ENCODE assay signal across 9 cellular contexts in the genomic region with DNA sequence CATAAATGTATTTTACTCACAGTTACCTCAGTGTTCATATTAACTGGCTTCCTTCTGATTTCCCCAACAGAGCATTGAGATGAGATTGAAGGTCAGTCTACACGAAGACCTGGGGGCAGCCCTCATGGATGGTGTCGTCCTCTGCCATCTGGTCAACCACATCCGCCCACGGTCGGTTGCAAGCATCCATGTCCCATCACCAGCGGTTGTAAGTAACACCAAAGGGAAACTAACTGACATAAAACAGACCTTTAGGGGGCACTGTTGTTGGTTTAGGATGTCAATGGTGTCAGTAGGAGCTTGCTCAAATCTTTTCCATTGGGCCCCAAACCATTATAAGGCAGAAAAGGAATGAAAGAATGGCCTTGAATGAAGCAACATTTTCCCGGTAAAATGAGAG.
A peak's percentile ranks its signal among the peaks of the same experiment; 100 is the strongest.
DNase-seq lines count a peak whose midpoint lies in the region; ATAC-seq, FAIRE-seq and TF ChIP-seq lines count a peak whose summit lies in the region.
"Had no signal": no experiment of that assay in that cellular context is flagged by ENCODE, and none has a peak within 500 bp of the region (broad histone marks: within the 10 kb centered on the region; RNA-seq: fewer than 3 reads in every experiment).

No MANE protein-coding gene starts in this region.

- H3K79me2 ChIP-seq in GM23338 (replicated peaks; ENCODE audit: insufficient read depth) = no peaks in the 10 kb centered on the region
- no peaks in the 10 kb centered on the region for H3K79me2 ChIP-seq in HepG2 (ENCODE audit: insufficient read depth, low read length)

- peak; percentile 55 to 65 for TF ChIP-seq CTCF in GM23338 (conservative IDR thresholded peaks at IDR 0.05; ENCODE audit: low read depth in 2 of 2)
- no peak for TF ChIP-seq CTCF in HepG2 (CRISPR knock-in tag; IDR thresholded peaks at IDR 0.05)

- peak; percentile 13 for DNase-seq in EL
- peak; percentile 78 for DNase-seq in GM23338 (ENCODE audit: low spot score)
- DNase-seq in SW480 (ENCODE audit: low spot score) = peak; percentile 41
- peak; percentile 21 for DNase-seq in HepG2 (ENCODE audit: low spot score)
- no peak for DNase-seq in UCSD-AML1 (lab: John Stamatoyannopoulos, UW; ENCODE audit: unreplicated experiment)
- DNase-seq in HuH-7.5 (ENCODE audit: low spot score) = no peak
- no peak for DNase-seq in NCI-H1092 (lab: John Stamatoyannopoulos, UW)
- DNase-seq: islet precursor cell had no signal

- TF ChIP-seq POLR2A in HepG2 (IDR thresholded peaks at IDR 0.05; ENCODE audit: insufficient read depth in 1 of 2, low read depth in 2 of 2, low read length in 2 of 2) = no peak

- no peaks in the 10 kb centered on the region for H4K20me1 ChIP-seq in GM23338 (replicated peaks; ENCODE audit: insufficient read depth)
- no peaks in the 10 kb centered on the region for H4K20me1 ChIP-seq in HepG2 (ENCODE audit: insufficient read depth, low read length)

- H3K27ac Mint-ChIP-seq in GM23338 = no peak overlapping the region

- POLR2A ChIA-PET in HepG2 (lab: Yijun Ruan, JAX) = no interaction called here

- H3K4me3 ChIP-seq in GM23338 (no peak overlapping the region), HepG2 (replicated peaks in 1 of 3; ENCODE audit: insufficient read depth in 1 of 3, low read depth in 2 of 3, low read length in 3 of 3) (no peak overlapping the region)
- H3K4me3 ChIP-seq: tibial nerve had no signal

- H3K9me2 ChIP-seq in GM23338 (ENCODE audit: insufficient read depth) = no peaks in the 10 kb centered on the region

- intact Hi-C loops in HepG2 (cut with micrococcal nuclease; ENCODE audit: unreplicated experiment) = no loop called here

- H3K9me3 ChIP-seq in HepG2 (ENCODE audit: low read length) = no peaks in the 10 kb centered on the region
- H3K9me3 ChIP-seq: tibial nerve had no signal

- no peaks in the 10 kb centered on the region for H3K4me1 ChIP-seq in GM23338 (ENCODE audit: insufficient read depth)
- H3K4me1 ChIP-seq in HepG2 (ENCODE audit: insufficient read depth, low read length) = no peaks in the 10 kb centered on the region
- H3K4me1 ChIP-seq: tibial nerve had no signal

- WGBS in HepG2 (ENCODE audit: low lambda C conversion rate) = 94% methylated on average over 7 of the region's 7 CpGs

- H2AFZ ChIP-seq in GM23338 (no peak overlapping the region), HepG2 (ENCODE audit: low read length) (no peak overlapping the region)

- H3K4me1 Mint-ChIP-seq in GM23338 = no peaks in the 10 kb centered on the region

- CTCF ChIA-PET in HepG2 (lab: Yijun Ruan, JAX; ENCODE audit: low intra/inter-chr PET ratio, low total read pairs) = no interaction called here

- TF ChIP-seq EP300 in HepG2 (IDR thresholded peaks at IDR 0.05; ENCODE audit: low read depth in 2 of 2, low read length in 2 of 2) (no peak), HepG2 (CRISPR knock-in tag; IDR thresholded peaks at IDR 0.05; ENCODE audit: borderline replicate concordance) (no peak)

- H3K4me2 ChIP-seq in GM23338 = no peak overlapping the region
- no peak overlapping the region for H3K4me2 ChIP-seq in HepG2 (ENCODE audit: low read depth, low read length)

- ATAC-seq in GM23338 (peak; percentile 69), HepG2 (peak; percentile 46; the same call in 2 of the 3 replicates)

- in situ Hi-C loops in HepG2 (cut with HindIII; ENCODE audit: extremely low pct_ligation_motif_present, low pct_unique_long_range_greater_than_20kb) = no loop called here

- H3K27me3 Mint-ChIP-seq in GM23338 (ENCODE audit: insufficient read depth, low read depth, poor library complexity) = no peaks in the 10 kb centered on the region

- H3K4me3 Mint-ChIP-seq in GM23338 = no peak overlapping the region

- H3K27ac ChIP-seq in GM23338 (ENCODE audit: low read depth) (no peak overlapping the region), HepG2 (ENCODE audit: extremely low read length, insufficient read depth, low read length) (no peak overlapping the region)
- H3K27ac ChIP-seq: tibial nerve had no signal

- H3K36me3 Mint-ChIP-seq in GM23338 (ENCODE audit: low read depth) = peaks cover 26% of the 10 kb centered on the region

- H3F3A ChIP-seq in GM23338 (replicated peaks; ENCODE audit: low read depth) = no peaks in the 10 kb centered on the region

- BruUV-seq in HepG2 (replicated peaks; lab: Mats Ljungman, UMichigan) = no TSS peak

- H3K27me3 ChIP-seq in GM23338 (ENCODE audit: insufficient read depth) (no peaks in the 10 kb centered on the region), HepG2 (ENCODE audit: control insufficient read depth in 1 of 2, insufficient read depth in 2 of 2, low read length in 2 of 2) (no peaks in the 10 kb centered on the region)
- H3K27me3 ChIP-seq: tibial nerve had no signal

- H3K9me3 Mint-ChIP-seq in GM23338 = no peaks in the 10 kb centered on the region

- no peak for FAIRE-seq in HepG2 (lab: Jason Lieb, UNC)

- no peak for TF ChIP-seq RAD21 in HepG2 (CRISPR knock-in tag; IDR thresholded peaks at IDR 0.05)

- peaks cover 14% of the 10 kb centered on the region; the same call in 1 of the 2 replicates for H3K36me3 ChIP-seq in GM23338 (ENCODE audit: insufficient read depth)
- H3K36me3 ChIP-seq in HepG2 (replicated peaks in 1 of 2; ENCODE audit: control insufficient read depth in 1 of 2, insufficient read depth in 2 of 2, low read length in 2 of 2) = peaks cover 10 to 43% of the 10 kb centered on the region in 2 experiments; a peak in 4 of 5 replicates

- H3K9ac ChIP-seq in HepG2 (ENCODE audit: insufficient read depth, low read depth, low read length) = no peak overlapping the region

TF ChIP-seq in GM23338, 12 proteins besides CTCF, POLR2A, EP300 and RAD21:
- no peak for TF ChIP-seq ZNF331 (CRISPR knock-in tag; IDR thresholded peaks at IDR 0.05; ENCODE audit: low read depth)
TF ChIP-seq in GM23338: peak in this region for 0.

TF ChIP-seq in HepG2, 621 proteins besides CTCF, POLR2A, EP300 and RAD21:
- TF ChIP-seq HOXA7 (CRISPR knock-in tag; IDR thresholded peaks at IDR 0.05) = no peak
- TF ChIP-seq ZBTB8A (CRISPR knock-in tag; IDR thresholded peaks at IDR 0.05; ENCODE audit: borderline replicate concordance, low read depth) = no peak
- TF ChIP-seq, protein P1, sequence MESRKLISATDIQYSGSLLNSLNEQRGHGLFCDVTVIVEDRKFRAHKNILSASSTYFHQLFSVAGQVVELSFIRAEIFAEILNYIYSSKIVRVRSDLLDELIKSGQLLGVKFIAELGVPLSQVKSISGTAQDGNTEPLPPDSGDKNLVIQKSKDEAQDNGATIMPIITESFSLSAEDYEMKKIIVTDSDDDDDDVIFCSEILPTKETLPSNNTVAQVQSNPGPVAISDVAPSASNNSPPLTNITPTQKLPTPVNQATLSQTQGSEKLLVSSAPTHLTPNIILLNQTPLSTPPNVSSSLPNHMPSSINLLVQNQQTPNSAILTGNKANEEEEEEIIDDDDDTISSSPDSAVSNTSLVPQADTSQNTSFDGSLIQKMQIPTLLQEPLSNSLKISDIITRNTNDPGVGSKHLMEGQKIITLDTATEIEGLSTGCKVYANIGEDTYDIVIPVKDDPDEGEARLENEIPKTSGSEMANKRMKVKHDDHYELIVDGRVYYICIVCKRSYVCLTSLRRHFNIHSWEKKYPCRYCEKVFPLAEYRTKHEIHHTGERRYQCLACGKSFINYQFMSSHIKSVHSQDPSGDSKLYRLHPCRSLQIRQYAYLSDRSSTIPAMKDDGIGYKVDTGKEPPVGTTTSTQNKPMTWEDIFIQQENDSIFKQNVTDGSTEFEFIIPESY (CRISPR knock-in tag; IDR thresholded peaks at IDR 0.05) = 0 out of 2 replicates have a peak, but pooled peaks have one; percentile 19
- TF ChIP-seq, protein P2, sequence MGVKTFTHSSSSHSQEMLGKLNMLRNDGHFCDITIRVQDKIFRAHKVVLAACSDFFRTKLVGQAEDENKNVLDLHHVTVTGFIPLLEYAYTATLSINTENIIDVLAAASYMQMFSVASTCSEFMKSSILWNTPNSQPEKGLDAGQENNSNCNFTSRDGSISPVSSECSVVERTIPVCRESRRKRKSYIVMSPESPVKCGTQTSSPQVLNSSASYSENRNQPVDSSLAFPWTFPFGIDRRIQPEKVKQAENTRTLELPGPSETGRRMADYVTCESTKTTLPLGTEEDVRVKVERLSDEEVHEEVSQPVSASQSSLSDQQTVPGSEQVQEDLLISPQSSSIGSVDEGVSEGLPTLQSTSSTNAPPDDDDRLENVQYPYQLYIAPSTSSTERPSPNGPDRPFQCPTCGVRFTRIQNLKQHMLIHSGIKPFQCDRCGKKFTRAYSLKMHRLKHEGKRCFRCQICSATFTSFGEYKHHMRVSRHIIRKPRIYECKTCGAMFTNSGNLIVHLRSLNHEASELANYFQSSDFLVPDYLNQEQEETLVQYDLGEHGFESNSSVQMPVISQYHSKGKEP (CRISPR knock-in tag; IDR thresholded peaks at IDR 0.05) = no peak
- TF ChIP-seq JUND (CRISPR knock-in tag; IDR thresholded peaks at IDR 0.05) = no peak

Comparison
In these comparisons a context has a peak if more than half of its experiments do, and no peak if none do; other contexts are left out.
1. DNase-seq: peak in EL (single experiment), GM23338 (single experiment), SW480 (single experiment) and HepG2 (single experiment); none in UCSD-AML1 (single experiment), HuH-7.5 (single experiment) and NCI-H1092 (single experiment).